8 cellular contexts compared by ENCODE assay signal in genomic region chr12:71439613-71440392, GRCh38. TPM values are rescaled to one million over a fixed set of nuclear protein-coding genes. Genes with fewer than 3 reads are reported as not detected.
DNase-seq lines count a peak whose midpoint lies in the region; ATAC-seq and TF ChIP-seq lines count a peak whose summit lies in the region.

Gene LGR5, plus strand, starts transcription at chr12:71439798. Its CDS starts 283 bp downstream, at chr12:71440081.

- peaks cover 12% of the 10 kb centered on the region for H3K4me1 ChIP-seq in A673 (ENCODE audit: insufficient read depth, low read length, poor library complexity, severe bottlenecking)
- no peaks in the 10 kb centered on the region; the same call in 1 of the 2 replicates for H3K4me1 ChIP-seq in iPS DF 6.9 (ENCODE audit: control insufficient read depth, insufficient read depth, low read length)

- no peak for TF ChIP-seq CTCF in A673 (conservative IDR thresholded peaks at IDR 0.05; ENCODE audit: low read depth, low read length)
- no peak for TF ChIP-seq CTCF in retinal pigment epithelial cell (conservative IDR thresholded peaks at IDR 0.05; ENCODE audit: low read depth, low read length)

- CTCF ChIA-PET in A673 (lab: Charles Lee): no interaction called here

- peak within 1 kb of the TSS; percentile 70 for H3K4me3 ChIP-seq in A673 (ENCODE audit: low read depth, low read length, poor library complexity, severe bottlenecking)
- H3K4me3 ChIP-seq in iPS DF 6.9 (ENCODE audit: low read length): peak within 1 kb of the TSS; percentile 57
- H3K4me3 ChIP-seq in retinal pigment epithelial cell (ENCODE audit: low read length): peak within 1 kb of the TSS; percentile 48

- peak; percentile 36 for ATAC-seq in GM18511 (IDR thresholded peaks at IDR 0.05; ENCODE audit: unreplicated experiment)
- ATAC-seq in GM19023 (IDR thresholded peaks at IDR 0.05; ENCODE audit: unreplicated experiment): no peak

- WGBS in iPS DF 6.9 (ENCODE audit: insufficient coverage, insufficient read length): no CpG with 5 or more reads among the region's 71 CpGs

- peak within 1 kb of the TSS; percentile 33 for H3K27ac ChIP-seq in A673 (ENCODE audit: low read depth, low read length, poor library complexity, severe bottlenecking)
- H3K27ac ChIP-seq in iPS DF 6.9 (ENCODE audit: low read length): no peak within 1 kb of the TSS

- POLR2A ChIA-PET in A673 (lab: Charles Lee; ENCODE audit: low non-redundant PET): no interaction called here

- H3K27me3 ChIP-seq in A673 (replicated peaks; ENCODE audit: insufficient read depth, low read depth, low read length, poor library complexity) (no peaks in the 10 kb centered on the region), iPS DF 6.9 (ENCODE audit: control insufficient read depth, insufficient read depth, low read length) (peaks cover 43% of the 10 kb centered on the region)

- DNase-seq in A673 (ENCODE audit: low spot score) (peak; percentile 84), NCI-H2171 treated with DMSO at 0.1 percent for 48 hours (lab: John Stamatoyannopoulos, UW) (peak; percentile 59), astrocyte of the hippocampus (ENCODE audit: low read depth, low spot score) (peak; percentile 67), iPS DF 6.9 (ENCODE audit: low read depth, low spot score) (no peak), retinal pigment epithelial cell (ENCODE audit: low read depth) (no peak), NCI-H1048 (lab: John Stamatoyannopoulos, UW) (no peak)

- H3K9me3 ChIP-seq in A673 (ENCODE audit: low read depth, low read length, poor library complexity, severe bottlenecking): peaks cover 13% of the 10 kb centered on the region
- no peaks in the 10 kb centered on the region for H3K9me3 ChIP-seq in iPS DF 6.9 (ENCODE audit: control insufficient read depth, insufficient read depth, low read length)

- intact Hi-C loops in A673 (cut with micrococcal nuclease; ENCODE audit: unreplicated experiment): no loop called here

- BruUV-seq in A673 (replicated peaks; lab: Mats Ljungman, UMichigan): no TSS peak

- H3K36me3 ChIP-seq in A673 (ENCODE audit: insufficient read depth, low read length, poor library complexity, severe bottlenecking) (no peaks in the 10 kb centered on the region), iPS DF 6.9 (ENCODE audit: control insufficient read depth, insufficient read depth, low read length) (0 out of 2 replicates have a peak, but pooled peaks cover 2% of the 10 kb centered on the region)

RNA-seq across cellular contexts. Expression of gene LGR5, which starts in this region (rescaled TPM):
- 4.5 and 5.5 TPM in 2 replicates for total RNA-seq in A673 (2021)

Comparison
In these comparisons a context has a peak if more than half of its experiments do, and no peak if none do; other contexts are left out.
1. DNase-seq: peak in A673 (single experiment), NCI-H2171 treated with DMSO at 0.1 percent for 48 hours (single experiment) and astrocyte of the hippocampus (single experiment); none in iPS DF 6.9 (single experiment), retinal pigment epithelial cell (single experiment) and NCI-H1048 (single experiment).
2. Peak in every context shown above with its lines, with median percentiles within 50 percentile points of each other: H3K4me3 ChIP-seq.